8 cellular contexts compared by ENCODE assay signal in genomic region chr7:92645531-92646061, GRCh38. TPM values are rescaled to one million over a fixed set of nuclear protein-coding genes. Genes with fewer than 3 reads are reported as not detected.
DNase-seq lines count a peak whose midpoint lies in the region; TF ChIP-seq lines count a peak whose summit lies in the region.

No MANE protein-coding gene starts in this region.

- CTCF ChIA-PET in CD8-positive, alpha-beta memory T cell (lab: Charles Lee), result no interaction called here

- DNase-seq in CD8-positive, alpha-beta memory T cell, result no peak
- peak; percentile 89 for DNase-seq in MV-4-11 (lab: John Stamatoyannopoulos, UW)
- DNase-seq in activated naive CD8-positive, alpha-beta T cell treated with anti-CD3 and anti-CD28 coated beads for 36 hours, result no peak
- no peak for DNase-seq in mesothelial cell of epicardium (ENCODE audit: low spot score in 2 of 2, unreplicated experiment in 2 of 2)
- no peak for DNase-seq in iPS-NIHi11 (ENCODE audit: low spot score)
- no peak for DNase-seq in activated CD8-positive, alpha-beta memory T cell treated with anti-CD3 and anti-CD28 coated beads for 24 hours
- no peak for DNase-seq in NCI-H2171 (lab: John Stamatoyannopoulos, UW)
- no peak for DNase-seq in NCI-H446 treated with DMSO at 0.1 percent for 48 hours (lab: John Stamatoyannopoulos, UW)

- no peak for TF ChIP-seq CTCF in mesothelial cell of epicardium (IDR thresholded peaks at IDR 0.05; ENCODE audit: unreplicated experiment)

- peaks cover 23% of the 10 kb centered on the region for H3K4me1 ChIP-seq in CD8-positive, alpha-beta memory T cell (ENCODE audit: insufficient read depth, low read length)

- H3K36me3 Mint-ChIP-seq in CD8-positive, alpha-beta memory T cell, result peaks cover 0 to 2% (median 0%) of the 10 kb centered on the region in 3 donors
- H3K36me3 Mint-ChIP-seq in activated naive CD8-positive, alpha-beta T cell treated with anti-CD3 and anti-CD28 coated beads for 36 hours, result peaks cover 64% of the 10 kb centered on the region
- peaks cover 13% of the 10 kb centered on the region for H3K36me3 Mint-ChIP-seq in mesothelial cell of epicardium

- peaks cover 43 to 81% (median 70%) of the 10 kb centered on the region in 3 donors for H3K4me1 Mint-ChIP-seq in CD8-positive, alpha-beta memory T cell
- H3K4me1 Mint-ChIP-seq in activated naive CD8-positive, alpha-beta T cell treated with anti-CD3 and anti-CD28 coated beads for 36 hours, result peaks cover 82% of the 10 kb centered on the region
- H3K4me1 Mint-ChIP-seq in mesothelial cell of epicardium, result peaks cover 21% of the 10 kb centered on the region

- H3K27ac Mint-ChIP-seq in CD8-positive, alpha-beta memory T cell, result peak overlapping the region in 6 of 8 donors; percentile 7 to 89 (median 40)
- H3K27ac Mint-ChIP-seq in activated naive CD8-positive, alpha-beta T cell treated with anti-CD3 and anti-CD28 coated beads for 36 hours, result peak overlapping the region; percentile 88
- H3K27ac Mint-ChIP-seq in mesothelial cell of epicardium, result peak overlapping the region; percentile 71

- H3K4me3 ChIP-seq in CD8-positive, alpha-beta memory T cell (ENCODE audit: low read length), result no peak overlapping the region

- POLR2A ChIA-PET in CD8-positive, alpha-beta memory T cell (lab: Charles Lee), result no interaction called here

- no peaks in the 10 kb centered on the region for H3K9me3 ChIP-seq in CD8-positive, alpha-beta memory T cell (ENCODE audit: low read length)

- H3K36me3 ChIP-seq in CD8-positive, alpha-beta memory T cell (ENCODE audit: insufficient read depth, low read length), result no peaks in the 10 kb centered on the region

- H3K27me3 Mint-ChIP-seq in CD8-positive, alpha-beta memory T cell, result no peaks in the 10 kb centered on the region
- no peaks in the 10 kb centered on the region for H3K27me3 Mint-ChIP-seq in activated naive CD8-positive, alpha-beta T cell treated with anti-CD3 and anti-CD28 coated beads for 36 hours
- no peaks in the 10 kb centered on the region for H3K27me3 Mint-ChIP-seq in mesothelial cell of epicardium (ENCODE audit: low read depth)

- no peak overlapping the region for H3K27ac ChIP-seq in CD8-positive, alpha-beta memory T cell (ENCODE audit: low read depth, low read length)

- no peaks in the 10 kb centered on the region for H3K27me3 ChIP-seq in CD8-positive, alpha-beta memory T cell (ENCODE audit: insufficient read depth, low read length, poor library complexity, severe bottlenecking)

- no peak overlapping the region for H3K4me3 Mint-ChIP-seq in CD8-positive, alpha-beta memory T cell
- H3K4me3 Mint-ChIP-seq in activated naive CD8-positive, alpha-beta T cell treated with anti-CD3 and anti-CD28 coated beads for 36 hours, result no peak overlapping the region
- H3K4me3 Mint-ChIP-seq in mesothelial cell of epicardium, result no peak overlapping the region

- H3K9me3 Mint-ChIP-seq in CD8-positive, alpha-beta memory T cell, result no peaks in the 10 kb centered on the region
- no peaks in the 10 kb centered on the region for H3K9me3 Mint-ChIP-seq in activated naive CD8-positive, alpha-beta T cell treated with anti-CD3 and anti-CD28 coated beads for 36 hours
- no peaks in the 10 kb centered on the region for H3K9me3 Mint-ChIP-seq in mesothelial cell of epicardium

RNA-seq across cellular contexts. Expression of gene FAM133B, which starts 55.4 kb away (rescaled TPM):
- total RNA-seq in CD8-positive, alpha-beta memory T cell, result 10 to 100 TPM; 29.3 to 31.5 TPM
- polyA plus RNA-seq in CD8-positive, alpha-beta memory T cell, result 20.8 TPM
- total RNA-seq in activated naive CD8-positive, alpha-beta T cell treated with anti-CD3 and anti-CD28 coated beads for 36 hours, result 10 to 100 TPM; 32.1 to 36.3 TPM
- total RNA-seq in mesothelial cell of epicardium, result 37.2 to 42.9 TPM (median 38.3 TPM) in 3 replicates
